In genomic region chr2:200730960-200731359, GRCh38 we compare ENCODE assay signal across 25 cellular contexts.
"Had no signal": no experiment of that assay in that cellular context is flagged by ENCODE, and none has a peak within 500 bp of the region (broad histone marks: within the 10 kb centered on the region; RNA-seq: fewer than 3 reads in every experiment).

No MANE protein-coding gene starts in this region.

- H3K4me2 ChIP-seq: neural progenitor cell had no signal

- H3K27me3 Mint-ChIP-seq: dendritic cell treated with granulocyte-macrophage colony-stimulating factor and Interleukin-4, amounts not matched to agents 40 ng/mL and 50 ng/mL, for 4 days had no signal

- ATAC-seq: gastrocnemius medialis; left lung; naive thymus-derived CD4-positive, alpha-beta T cell; stimulated activated memory B cell treated with anti-CD40 and anti-IgM and Interleukin-4, amounts not matched to agents 10 μg/mL and 1 μg/mL and 100 μg/mL, for 72 hours; stimulated activated naive CD8-positive, alpha-beta T cell treated with anti-CD3 and anti-CD28 coated beads, Interleukin-15, Interleukin-2, amounts not matched to agents 100 U/mL and 50 U/mL, for 24 hours had no signal

- H3K9me3 Mint-ChIP-seq: dendritic cell treated with granulocyte-macrophage colony-stimulating factor and Interleukin-4, amounts not matched to agents 40 ng/mL and 50 ng/mL, for 4 days; endodermal cell; mesothelial cell of epicardium; naive thymus-derived CD4-positive, alpha-beta T cell; nephron; neural progenitor cell; stimulated activated memory B cell treated with anti-CD40 and anti-IgM and Interleukin-4, amounts not matched to agents 10 μg/mL and 1 μg/mL and 100 μg/mL, for 72 hours had no signal

- H3K9me3 ChIP-seq: colonic mucosa, esophagus squamous epithelium, gastrocnemius medialis, left lung, prostate gland, right atrium auricular region, sigmoid colon, thoracic aorta, tibial nerve, upper lobe of left lung had no signal

- H3K4me3 Mint-ChIP-seq: dendritic cell treated with granulocyte-macrophage colony-stimulating factor and Interleukin-4, amounts not matched to agents 40 ng/mL and 50 ng/mL, for 4 days; endodermal cell; mesothelial cell of epicardium; naive thymus-derived CD4-positive, alpha-beta T cell; nephron; neural progenitor cell; stimulated activated memory B cell treated with anti-CD40 and anti-IgM and Interleukin-4, amounts not matched to agents 10 μg/mL and 1 μg/mL and 100 μg/mL, for 72 hours had no signal

- H3K27ac ChIP-seq: colonic mucosa, epithelial cell of prostate, esophagus squamous epithelium, gastrocnemius medialis, left lung, neural progenitor cell, prostate gland, right atrium auricular region, sigmoid colon, thoracic aorta, tibial nerve, upper lobe of left lung had no signal

- H3K9ac ChIP-seq: neural progenitor cell had no signal

- H3K27me3 ChIP-seq: colonic mucosa, gastrocnemius medialis, left lung, neural progenitor cell, right atrium auricular region, tibial nerve, upper lobe of left lung had no signal

- DNase-seq: colonic mucosa; effector CD8-positive, alpha-beta T cell; endodermal cell; esophagus squamous epithelium; gastrocnemius medialis; head of caudate nucleus; kidney; left lung; mesenchymal stem cell; naive thymus-derived CD4-positive, alpha-beta T cell; nucleus accumbens; sigmoid colon; stimulated activated CD4-positive, alpha-beta T cell treated with anti-CD3 and anti-CD28 coated beads, Interleukin-4, amount 100 ng/mL, for 4 hours; stimulated activated naive CD8-positive, alpha-beta T cell treated with anti-CD3 and anti-CD28 coated beads, Interleukin-15, Interleukin-2, amounts not matched to agents 100 U/mL and 50 U/mL, for 24 hours; upper lobe of left lung had no signal

- H3K4me3 ChIP-seq: colonic mucosa, esophagus squamous epithelium, gastrocnemius medialis, left lung, neural progenitor cell, prostate gland, right atrium auricular region, sigmoid colon, thoracic aorta, tibial nerve, upper lobe of left lung had no signal

- H3K36me3 ChIP-seq: colonic mucosa, esophagus squamous epithelium, gastrocnemius medialis, left lung, neural progenitor cell, prostate gland, right atrium auricular region, sigmoid colon, thoracic aorta, tibial nerve, upper lobe of left lung had no signal

- H3K27ac Mint-ChIP-seq: dendritic cell treated with granulocyte-macrophage colony-stimulating factor and Interleukin-4, amounts not matched to agents 40 ng/mL and 50 ng/mL, for 4 days; endodermal cell; mesothelial cell of epicardium; naive thymus-derived CD4-positive, alpha-beta T cell; nephron; neural progenitor cell; stimulated activated memory B cell treated with anti-CD40 and anti-IgM and Interleukin-4, amounts not matched to agents 10 μg/mL and 1 μg/mL and 100 μg/mL, for 72 hours had no signal

- H3K4me1 Mint-ChIP-seq: stimulated activated memory B cell treated with anti-CD40 and anti-IgM and Interleukin-4, amounts not matched to agents 10 μg/mL and 1 μg/mL and 100 μg/mL, for 72 hours had no signal

- H3K4me1 ChIP-seq: colonic mucosa, esophagus squamous epithelium, gastrocnemius medialis, left lung, neural progenitor cell, prostate gland, right atrium auricular region, sigmoid colon had no signal

- H2AFZ ChIP-seq: neural progenitor cell had no signal

- H3K36me3 Mint-ChIP-seq: mesothelial cell of epicardium; neural progenitor cell; stimulated activated memory B cell treated with anti-CD40 and anti-IgM and Interleukin-4, amounts not matched to agents 10 μg/mL and 1 μg/mL and 100 μg/mL, for 72 hours had no signal
